9 cellular contexts compared by ENCODE assay signal in the genomic region with DNA sequence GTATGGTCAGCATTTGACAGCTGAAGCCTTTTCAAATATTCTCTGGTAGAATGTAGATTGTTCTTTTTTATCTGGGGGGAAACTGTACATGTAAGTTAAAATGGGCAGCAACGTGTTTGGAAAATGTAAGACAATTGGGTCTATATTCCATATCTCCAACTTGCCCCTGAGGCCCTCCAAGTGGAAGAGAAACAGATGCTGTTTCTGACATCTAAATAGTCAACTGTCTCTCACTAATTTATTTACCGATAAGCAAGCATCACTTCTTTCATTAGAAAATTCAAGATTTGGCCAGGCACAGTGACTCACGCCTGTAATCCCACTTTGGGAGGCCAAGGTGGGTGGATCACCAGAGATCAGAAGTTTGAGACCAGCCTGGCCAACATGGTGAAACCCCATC.
"Had no signal": no experiment of that assay in that cellular context is flagged by ENCODE, and none has a peak within 500 bp of the region (broad histone marks: within the 10 kb centered on the region; RNA-seq: fewer than 3 reads in every experiment).

No MANE protein-coding gene starts in this region.

- H2AFZ ChIP-seq: GM23248 had no signal

- H3K9ac ChIP-seq: GM23248 had no signal

- DNase-seq: GM23248, GOT3, H7, HFFc6, KBM-7 had no signal

- H3K9me3 ChIP-seq: HAP-1 had no signal

- H3K27ac ChIP-seq: GM23248, HL-60 had no signal

- ATAC-seq: HCT116, HepG2 had no signal

- H3K4me3 ChIP-seq: GM23248, HAP-1 had no signal

- H3K36me3 ChIP-seq: HAP-1 had no signal
